ENCODE assay signal across 8 cellular contexts in the genomic region with DNA sequence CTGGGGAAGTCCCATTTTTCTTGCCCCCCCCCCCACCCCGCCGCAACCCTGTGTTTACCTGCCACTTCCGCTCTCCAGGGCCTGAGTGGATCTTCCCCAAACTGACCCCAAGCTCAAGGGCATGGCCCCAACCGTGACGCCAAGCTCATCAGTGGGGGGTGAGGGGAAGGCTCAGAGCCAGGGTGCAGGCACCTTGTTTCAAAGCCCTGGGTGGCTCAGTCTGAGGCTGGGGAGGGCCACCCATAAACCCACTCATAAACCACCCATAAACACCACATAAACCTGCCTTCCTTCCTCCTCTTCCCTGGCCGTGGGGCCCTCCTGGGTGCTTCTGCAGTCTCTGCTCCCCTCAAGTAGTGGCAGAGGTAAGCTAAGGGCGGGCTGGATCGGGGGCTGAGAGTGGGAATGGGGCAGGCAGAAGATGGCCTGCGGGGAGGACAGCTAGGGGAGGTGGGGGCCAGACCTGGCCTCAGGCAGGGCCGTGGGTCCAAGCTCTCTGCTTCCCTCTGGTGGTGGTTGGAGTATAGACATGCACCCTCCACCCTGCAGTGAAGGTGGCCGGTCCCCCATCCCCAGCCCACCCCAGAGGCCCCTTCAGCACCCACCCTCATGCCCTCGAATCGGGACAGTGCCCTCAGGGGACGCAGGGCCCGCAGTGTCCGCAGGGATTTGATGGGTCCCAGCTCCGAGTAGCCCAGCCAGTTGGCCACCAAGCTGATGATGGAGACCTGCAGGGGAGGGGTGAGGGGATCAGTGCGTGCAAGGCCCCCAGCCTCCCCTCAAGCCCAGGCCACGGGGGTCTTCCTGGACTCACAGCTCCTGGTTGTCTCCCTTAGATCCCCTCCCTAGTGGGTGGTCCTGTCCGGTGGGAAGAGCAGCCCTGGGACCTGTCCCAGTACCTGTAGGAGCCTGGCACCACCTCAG. TPM values are rescaled to one million over a fixed set of nuclear protein-coding genes. Genes with fewer than 3 reads are reported as not detected.
DNase-seq lines count a peak whose midpoint lies in the region; ATAC-seq and TF ChIP-seq lines count a peak whose summit lies in the region.

No MANE protein-coding gene starts in this region.

- H3K36me3 Mint-ChIP-seq in activated T-cell treated with anti-CD3 and anti-CD28 coated beads, Interleukin-2, amount 50 U/mL, for 4 hours (ENCODE audit: insufficient read depth) = no peaks in the 10 kb centered on the region

- TF ChIP-seq CTCF in OCI-LY7 (conservative IDR thresholded peaks at IDR 0.05; ENCODE audit: low read length) = peak; percentile 80
- peak in 1 of 3 donors; percentile 8 for TF ChIP-seq CTCF in omental fat pad (IDR thresholded peaks at IDR 0.05)

- H3K4me1 Mint-ChIP-seq in activated T-cell treated with anti-CD3 and anti-CD28 coated beads, Interleukin-2, amount 50 U/mL, for 4 hours (ENCODE audit: low read depth) = peaks cover 13% of the 10 kb centered on the region

- no peaks in the 10 kb centered on the region for H4K20me1 ChIP-seq in OCI-LY7 (ENCODE audit: insufficient read depth, low read length)

- no peaks in the 10 kb centered on the region for H3K9me2 ChIP-seq in OCI-LY7 (ENCODE audit: insufficient read depth, low read length)

- CTCF ChIA-PET in OCI-LY7 (lab: Charles Lee; ENCODE audit: unreplicated experiment) = interaction anchor here (0.7 to 3.1 kb wide), 16 partner anchors 8 to 187 kb away, joined by 3 to 94 read pairs (median 6); a partner anchor contains a TSS

- POLR2A ChIA-PET in OCI-LY7 (lab: Charles Lee) = interaction anchor here (0.5 to 2.4 kb wide), 18 partner anchors 8 to 205 kb away, joined by 3 to 52 read pairs (median 5); a partner anchor contains a TSS

- peak; percentile 2 to 34 for DNase-seq in NCI-H446 (lab: John Stamatoyannopoulos, UW)
- DNase-seq in NCI-H446 treated with DMSO at 0.1 percent for 48 hours (lab: John Stamatoyannopoulos, UW) = no peak
- DNase-seq in OCI-LY7 (ENCODE audit: low spot score) = peak; percentile 85
- DNase-seq in activated T-cell treated with anti-CD3 and anti-CD28 coated beads, Interleukin-2, amount 50 U/mL, for 4 hours = peak; percentile 50
- peak; percentile 16 for DNase-seq in fibroblast of peridontal ligament (ENCODE audit: extremely low read depth)
- no peak for DNase-seq in omental fat pad (ENCODE audit: low spot score)

- no peaks in the 10 kb centered on the region for H3K9me3 ChIP-seq in OCI-LY7 (ENCODE audit: low read length)

- H3K27me3 Mint-ChIP-seq in activated T-cell treated with anti-CD3 and anti-CD28 coated beads, Interleukin-2, amount 50 U/mL, for 4 hours (ENCODE audit: low read depth) = no peaks in the 10 kb centered on the region

- no peaks in the 10 kb centered on the region for H3K36me3 ChIP-seq in OCI-LY7 (ENCODE audit: insufficient read depth, low read length)

- peak overlapping the region; percentile 66 for H3K4me3 Mint-ChIP-seq in activated T-cell treated with anti-CD3 and anti-CD28 coated beads, Interleukin-2, amount 50 U/mL, for 4 hours

- H3K9me3 Mint-ChIP-seq in activated T-cell treated with anti-CD3 and anti-CD28 coated beads, Interleukin-2, amount 50 U/mL, for 4 hours = no peaks in the 10 kb centered on the region

- intact Hi-C loops in OCI-LY7 (cut with micrococcal nuclease; ENCODE audit: unreplicated experiment) = loop anchor here (1.0 kb wide), 2 partner anchors 14 to 27 kb away; a partner anchor contains a TSS

- ATAC-seq in HG03045 (IDR thresholded peaks at IDR 0.05; ENCODE audit: unreplicated experiment) = peak; percentile 60
- peak; percentile 88 to 90 for ATAC-seq in activated T-cell treated with anti-CD3 and anti-CD28 coated beads, Interleukin-2, amount 50 U/mL, for 4 hours
- ATAC-seq in omental fat pad (ENCODE audit: low FRiP score) = peak; percentile 58
- ATAC-seq in GM21529 (IDR thresholded peaks at IDR 0.05; ENCODE audit: unreplicated experiment) = no peak

- peaks cover 56% of the 10 kb centered on the region for H3K4me1 ChIP-seq in OCI-LY7 (ENCODE audit: insufficient read depth, low read length, poor library complexity, severe bottlenecking)

- 0 out of 2 replicates have a peak overlapping the region, but pooled peaks have one; percentile 26 for H2AFZ ChIP-seq in OCI-LY7 (ENCODE audit: low read length)

- H3K4me3 ChIP-seq in OCI-LY7 (ENCODE audit: low read depth, low read length, poor library complexity, severe bottlenecking) = peak overlapping the region; percentile 49

- H3K79me2 ChIP-seq in OCI-LY7 (ENCODE audit: insufficient read depth, low read depth, low read length) = no peaks in the 10 kb centered on the region

- peak overlapping the region; percentile 89 for H3K4me2 ChIP-seq in OCI-LY7 (ENCODE audit: low read length)

- no TSS peak for BruUV-seq in OCI-LY7 (replicated peaks; lab: Mats Ljungman, UMichigan)

- H3K27ac ChIP-seq in OCI-LY7 (ENCODE audit: low read depth, low read length, poor library complexity, severe bottlenecking) = peak overlapping the region; percentile 85

RNA-seq across cellular contexts. Expression of a gene that starts 14.6 kb away (rescaled TPM):
- 743 and 751 TPM in 2 replicates for total RNA-seq in OCI-LY7 (2014; rRNA removed; shearing (Covaris generic))
- 457 and 479 TPM in 2 replicates for total RNA-seq in OCI-LY7 (2022)
- 10 to 100 TPM; 15.3 to 21.6 (median 17.1) TPM for total RNA-seq in activated T-cell treated with anti-CD3 and anti-CD28 coated beads, Interleukin-2, amount 50 U/mL, for 4 hours
- total RNA-seq in omental fat pad = 10 to 100 TPM in 1 of 4 donors, 1 to 10 TPM in 3; 4.0 to 15.8 (median 6.0) TPM

RNA-seq across cellular contexts. Expression of a gene that starts 26.0 kb away (rescaled TPM):
- total RNA-seq in OCI-LY7 (2014; rRNA removed; shearing (Covaris generic)) = 3.0 and 6.4 TPM in 2 replicates
- total RNA-seq in OCI-LY7 (2022) (9.0 and 11.9 TPM in 2 replicates), omental fat pad (10 to 100 TPM in 3 of 4 donors, 1 to 10 TPM in 1; 7.0 to 43.3 (median 15.1) TPM)
- total RNA-seq in activated T-cell treated with anti-CD3 and anti-CD28 coated beads, Interleukin-2, amount 50 U/mL, for 4 hours = under 1 TPM in 2 of 3 donors, not detected in 1; 0.05 to 0.14 TPM

RNA-seq across cellular contexts. Expression of a gene that starts 28.1 kb away (rescaled TPM):
- 0.21 and 4.3 TPM in 2 replicates for total RNA-seq in OCI-LY7 (2014; rRNA removed; shearing (Covaris generic))
- total RNA-seq in OCI-LY7 (2022) (0.96 TPM in 1 of 2 replicates, not detected in the other), omental fat pad (not detected)
- total RNA-seq in activated T-cell treated with anti-CD3 and anti-CD28 coated beads, Interleukin-2, amount 50 U/mL, for 4 hours = not detected

RNA-seq across cellular contexts. Expression of a gene that starts 35.6 kb away (rescaled TPM):
- not detected in 2 replicates for total RNA-seq in OCI-LY7 (2014; rRNA removed; shearing (Covaris generic))
- total RNA-seq in OCI-LY7 (2022) (not detected in 2 replicates), omental fat pad (not detected)
- total RNA-seq in activated T-cell treated with anti-CD3 and anti-CD28 coated beads, Interleukin-2, amount 50 U/mL, for 4 hours = not detected

RNA-seq across cellular contexts. Expression of a gene that starts 50.3 kb away (rescaled TPM):
- not detected in 2 replicates for total RNA-seq in OCI-LY7 (2014; rRNA removed; shearing (Covaris generic))
- total RNA-seq in OCI-LY7 (2022) (not detected in 2 replicates), omental fat pad (not detected)
- total RNA-seq in activated T-cell treated with anti-CD3 and anti-CD28 coated beads, Interleukin-2, amount 50 U/mL, for 4 hours = not detected

Comparison
In these comparisons a context has a peak if more than half of its experiments do, and no peak if none do; other contexts are left out.
1. DNase-seq: peak in NCI-H446 (2 of 2), OCI-LY7 (single experiment), activated T-cell treated with anti-CD3 and anti-CD28 coated beads, Interleukin-2, amount 50 U/mL, for 4 hours (single experiment) and fibroblast of peridontal ligament (single experiment); none in NCI-H446 treated with DMSO at 0.1 percent for 48 hours (single experiment) and omental fat pad (single experiment).
2. RNA of a gene that starts 14.6 kb away (total RNA-seq): 457 to 751 TPM in OCI-LY7; 15.3 to 21.6 TPM in activated T-cell treated with anti-CD3 and anti-CD28 coated beads, Interleukin-2, amount 50 U/mL, for 4 hours and 4.0 to 15.8 TPM in omental fat pad; every median in the first group is over 10 times any median in the second.